24 cellular contexts compared by ENCODE assay signal in the genomic region with DNA sequence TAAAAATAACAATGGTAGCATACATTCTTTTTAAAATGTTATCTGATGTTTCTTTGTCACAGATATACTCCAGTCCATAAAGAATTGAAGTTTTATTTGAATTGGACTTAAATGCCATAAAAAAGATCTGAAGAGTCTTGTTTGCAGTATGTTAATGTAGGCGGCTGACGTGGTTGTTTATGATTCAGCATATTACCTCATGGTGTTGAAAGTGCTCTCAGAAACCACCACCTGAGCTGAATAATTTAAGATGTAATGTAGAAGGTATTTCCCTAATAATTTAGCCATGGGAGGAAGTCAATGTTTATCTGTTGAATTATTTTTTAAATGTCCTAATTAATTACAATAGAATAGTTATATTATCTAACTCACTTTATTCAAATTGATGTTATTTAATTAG. TPM values are rescaled to one million over a fixed set of nuclear protein-coding genes. Genes with fewer than 3 reads are reported as not detected.
DNase-seq lines count a peak whose midpoint lies in the region; ATAC-seq, FAIRE-seq and TF ChIP-seq lines count a peak whose summit lies in the region.
"Had no signal": no experiment of that assay in that cellular context is flagged by ENCODE, and none has a peak within 500 bp of the region (broad histone marks: within the 10 kb centered on the region; RNA-seq: fewer than 3 reads in every experiment).

No MANE protein-coding gene starts in this region.

- H3K9me3 ChIP-seq in breast epithelium (no peaks in the 10 kb centered on the region), small intestine (ENCODE audit: control insufficient read depth, low read depth) (no peaks in the 10 kb centered on the region)
- H3K9me3 ChIP-seq: BE2C, SJCRH30 had no signal

- H3K27me3 ChIP-seq in breast epithelium (no peaks in the 10 kb centered on the region), small intestine (ENCODE audit: control insufficient read depth in 2 of 2, insufficient read depth in 2 of 2, low read length in 2 of 2) (no peaks in the 10 kb centered on the region)
- H3K27me3 ChIP-seq: BE2C, SJCRH30 had no signal

- CTCF ChIA-PET in MCF 10A (lab: Yijun Ruan, JAX) = interaction anchor here (0.8 kb wide), 1 partner anchor 140 kb away, joined by 3 read pairs; no protein-coding TSS in a partner anchor

- H3K4me1 ChIP-seq in breast epithelium = no peaks in the 10 kb centered on the region
- no peaks in the 10 kb centered on the region for H3K4me1 ChIP-seq in small intestine (ENCODE audit: control insufficient read depth in 2 of 2, insufficient read depth in 1 of 2, low read depth in 1 of 2, low read length in 1 of 2)
- H3K4me1 ChIP-seq: BE2C, SJCRH30 had no signal

- no peaks in the 10 kb centered on the region for H3K27me3 Mint-ChIP-seq in MCF 10A (ENCODE audit: insufficient read depth, unreplicated experiment)
- H3K27me3 Mint-ChIP-seq: CD4-positive, alpha-beta T cell had no signal

- ATAC-seq in left lobe of liver (no peak), GM18519 (IDR thresholded peaks at IDR 0.05; ENCODE audit: low FRiP score, unreplicated experiment) (no peak)

- no peak for TF ChIP-seq CTCF in MCF 10A (IDR thresholded peaks at IDR 0.05; ENCODE audit: unreplicated experiment)
- no peak for TF ChIP-seq CTCF in breast epithelium (IDR thresholded peaks at IDR 0.05)

- no peak overlapping the region for H3K4me3 ChIP-seq in breast epithelium
- no peak overlapping the region for H3K4me3 ChIP-seq in small intestine (ENCODE audit: low read depth in 1 of 2, low read length in 2 of 2)
- H3K4me3 ChIP-seq: SJCRH30 had no signal

- FAIRE-seq in small intestine (lab: Jason Lieb, UNC) = no peak
- FAIRE-seq: GM12891, GM18507, H1 had no signal

- no peaks in the 10 kb centered on the region for H3K9me3 Mint-ChIP-seq in MCF 10A (ENCODE audit: unreplicated experiment)
- H3K9me3 Mint-ChIP-seq: CD4-positive, alpha-beta T cell had no signal

- no peak for TF ChIP-seq POLR2A in breast epithelium (IDR thresholded peaks at IDR 0.05)

- peaks cover 21% of the 10 kb centered on the region for H3K36me3 Mint-ChIP-seq in MCF 10A (ENCODE audit: insufficient read depth, unreplicated experiment)

- peak; percentile 18 for DNase-seq in MCF 10A (ENCODE audit: unreplicated experiment)
- no peak for DNase-seq in breast epithelium (ENCODE audit: low spot score in 2 of 2)
- peak; percentile 30 for DNase-seq in amniotic epithelial cell (ENCODE audit: low read depth)
- peak; percentile 53 for DNase-seq in epithelial cell of prostate (ENCODE audit: low read depth, low spot score)
- DNase-seq in renal cortical epithelial cell (ENCODE audit: low read depth) = peak; percentile 10
- DNase-seq in small intestine = no peak
- no peak for DNase-seq in left lobe of liver (ENCODE audit: low spot score)
- DNase-seq: 8988T; BE2C; Calu3; CD4-positive, alpha-beta T cell; DMS79 treated with DMSO at 0.1 percent for 48 hours; GDM1; KG1; NCI-H1436 treated with DMSO at 0.1 percent for 48 hours; NCI-H2107; NCI-H2227 treated with DMSO at 0.1 percent for 48 hours; OCI-M1; RPMI8226; SJCRH30 had no signal

- 93 to 94% (median 94%) methylated on average over 2 of the region's 2 CpGs for WGBS in small intestine, 3 donors

- H3K4me1 Mint-ChIP-seq in MCF 10A (ENCODE audit: insufficient read depth, unreplicated experiment) = peaks cover 1% of the 10 kb centered on the region

- H3K36me3 ChIP-seq in breast epithelium (no peaks in the 10 kb centered on the region), small intestine (ENCODE audit: control insufficient read depth in 2 of 2, insufficient read depth in 2 of 2, low read length in 2 of 2) (peaks cover 0 to 2% of the 10 kb centered on the region in 2 donors)
- H3K36me3 ChIP-seq: BE2C had no signal

- no TSS peak for BruUV-seq in MCF 10A (replicated peaks; lab: Mats Ljungman, UMichigan)

- H3K4me3 Mint-ChIP-seq in MCF 10A (ENCODE audit: unreplicated experiment) = no peak overlapping the region
- H3K4me3 Mint-ChIP-seq: CD4-positive, alpha-beta T cell had no signal

- no peak overlapping the region for H3K27ac Mint-ChIP-seq in MCF 10A (ENCODE audit: low read depth, unreplicated experiment)
- H3K27ac Mint-ChIP-seq: CD4-positive, alpha-beta T cell had no signal

- POLR2A ChIA-PET in MCF 10A (lab: Yijun Ruan, JAX) = no interaction called here

- H3K27ac ChIP-seq in breast epithelium (no peak overlapping the region), epithelial cell of prostate (peak overlapping the region; percentile 50), small intestine (ENCODE audit: low read depth in 1 of 2, low read length in 1 of 2) (no peak overlapping the region)
- H3K27ac ChIP-seq: SJCRH30 had no signal

- intact Hi-C loops in MCF 10A (cut with micrococcal nuclease) (no loop called here), breast epithelium (cut with DNase I; ENCODE audit: low total_unique reads) (no loop called here)

RNA-seq across cellular contexts. Expression of a gene that starts 58.6 kb away (rescaled TPM):
- total RNA-seq in MCF 10A (2022) (4.4 and 6.0 TPM in 2 replicates), breast epithelium (10 to 100 TPM in 2 of 3 donors, 1 to 10 TPM in 1; 9.8 to 14.7 (median 13.4) TPM), renal cortical epithelial cell (6.6 and 7.2 TPM in 2 replicates), left lobe of liver (1.6 TPM)
- 1 to 10 TPM; 2.0 to 7.8 (median 7.5) TPM for polyA plus RNA-seq in small intestine

Comparison
In these comparisons a context has a peak if more than half of its experiments do, and no peak if none do; other contexts are left out.
1. DNase-seq: peak in MCF 10A (single experiment), amniotic epithelial cell (single experiment), epithelial cell of prostate (single experiment) and renal cortical epithelial cell (single experiment); none in breast epithelium (0 of 2), small intestine (single experiment) and left lobe of liver (single experiment).